ENCODE assay signal across 13 cellular contexts in genomic region chr1:183896466-183897026, GRCh38.
DNase-seq lines count a peak whose midpoint lies in the region; ATAC-seq, FAIRE-seq and TF ChIP-seq lines count a peak whose summit lies in the region.
"Had no signal": no experiment of that assay in that cellular context is flagged by ENCODE, and none has a peak within 500 bp of the region (broad histone marks: within the 10 kb centered on the region; RNA-seq: fewer than 3 reads in every experiment).

No MANE protein-coding gene starts in this region.

- H3K27me3 ChIP-seq in right lobe of liver = no peaks in the 10 kb centered on the region
- H3K27me3 ChIP-seq in HepG2 (ENCODE audit: control insufficient read depth in 1 of 2, insufficient read depth in 2 of 2, low read length in 2 of 2) = no peaks in the 10 kb centered on the region
- H3K27me3 ChIP-seq in OCI-LY3 (ENCODE audit: low read depth, low read length) = peaks cover 13% of the 10 kb centered on the region; the same call in 1 of the 2 replicates
- H3K27me3 ChIP-seq in fibroblast of lung (ENCODE audit: control insufficient read depth, insufficient read depth, low read length) = no peaks in the 10 kb centered on the region
- H3K27me3 ChIP-seq in upper lobe of right lung = no peaks in the 10 kb centered on the region
- H3K27me3 ChIP-seq: upper lobe of left lung had no signal

- H3K9me3 ChIP-seq in right lobe of liver (no peaks in the 10 kb centered on the region), HepG2 (ENCODE audit: low read length) (no peaks in the 10 kb centered on the region), OCI-LY3 (ENCODE audit: insufficient read depth, low read length) (no peaks in the 10 kb centered on the region), fibroblast of lung (ENCODE audit: control insufficient read depth, insufficient read depth, low read depth, low read length) (no peaks in the 10 kb centered on the region), upper lobe of right lung (no peaks in the 10 kb centered on the region)
- H3K9me3 ChIP-seq: upper lobe of left lung had no signal

- H2AFZ ChIP-seq in HepG2 (ENCODE audit: low read length) (no peak overlapping the region), OCI-LY3 (ENCODE audit: low read depth, low read length) (no peak overlapping the region), fibroblast of lung (ENCODE audit: low read length) (no peak overlapping the region)

- TF ChIP-seq EP300 in HepG2 (IDR thresholded peaks at IDR 0.05; ENCODE audit: low read depth in 2 of 2, low read length in 2 of 2) = no peak
- TF ChIP-seq EP300 in HepG2 (CRISPR knock-in tag; IDR thresholded peaks at IDR 0.05; ENCODE audit: borderline replicate concordance) = no peak

- H4K20me1 ChIP-seq in HepG2 (ENCODE audit: insufficient read depth, low read length) (no peaks in the 10 kb centered on the region), OCI-LY3 (ENCODE audit: insufficient read depth, low read length) (no peaks in the 10 kb centered on the region), fibroblast of lung (ENCODE audit: control insufficient read depth, extremely low read depth, insufficient read depth, low read length) (no peaks in the 10 kb centered on the region)

- H3K4me3 ChIP-seq in right lobe of liver (no peak overlapping the region), HepG2 (replicated peaks in 1 of 3; ENCODE audit: insufficient read depth in 1 of 3, low read depth in 2 of 3, low read length in 3 of 3) (no peak overlapping the region), OCI-LY3 (ENCODE audit: low read length) (peak overlapping the region; percentile 8; the same call in 1 of the 2 replicates), fibroblast of lung (replicated peaks in 1 of 4; ENCODE audit: control extremely low read depth in 1 of 4, insufficient read depth in 1 of 4, low read depth in 3 of 4, low read length in 4 of 4) (no peak overlapping the region), upper lobe of right lung (no peak overlapping the region)
- H3K4me3 ChIP-seq: upper lobe of left lung had no signal

- intact Hi-C loops in right lobe of liver (cut with DNase I) = no loop called here
- intact Hi-C loops in HepG2 (cut with micrococcal nuclease; ENCODE audit: unreplicated experiment) = no loop called here
- intact Hi-C loops in upper lobe of right lung (cut with DNase I) = no loop called here

- H3K79me2 ChIP-seq in HepG2 (ENCODE audit: insufficient read depth, low read length) = no peaks in the 10 kb centered on the region
- no peaks in the 10 kb centered on the region for H3K79me2 ChIP-seq in OCI-LY3 (ENCODE audit: low read length)
- H3K79me2 ChIP-seq in fibroblast of lung (ENCODE audit: control insufficient read depth, insufficient read depth, low read length) = no peaks in the 10 kb centered on the region

- no peak overlapping the region for H3K4me2 ChIP-seq in HepG2 (ENCODE audit: low read depth, low read length)
- peak overlapping the region; percentile 75 for H3K4me2 ChIP-seq in OCI-LY3 (ENCODE audit: low read length)
- H3K4me2 ChIP-seq in fibroblast of lung (ENCODE audit: extremely low read depth, insufficient read depth, low read length) = no peak overlapping the region

- no TSS peak for BruUV-seq in HepG2 (replicated peaks; lab: Mats Ljungman, UMichigan)

- ATAC-seq in right lobe of liver (peak; percentile 35 to 54 (median 50)), HepG2 (no peak), upper lobe of right lung (peak; percentile 70), HG03196 (IDR thresholded peaks at IDR 0.05; ENCODE audit: unreplicated experiment) (no peak), GM21737 (IDR thresholded peaks at IDR 0.05; ENCODE audit: unreplicated experiment) (no peak)
- ATAC-seq: T-cell had no signal

- in situ Hi-C loops in HepG2 (cut with HindIII; ENCODE audit: extremely low pct_ligation_motif_present, low pct_unique_long_range_greater_than_20kb) = no loop called here

- DNase-seq in right lobe of liver (no peak), HepG2 (ENCODE audit: low spot score) (no peak), fibroblast of lung (ENCODE audit: low read depth in 2 of 2) (peak; percentile 75 to 91), upper lobe of right lung (no peak), mesenteric fat pad (ENCODE audit: low spot score) (no peak)
- DNase-seq: activated CD8-positive, alpha-beta memory T cell treated with anti-CD3 and anti-CD28 coated beads, Interleukin-2, amount 50 U/mL, for 48 hours; left cardiac atrium; T-cell; upper lobe of left lung had no signal

- POLR2A ChIA-PET in HepG2 (lab: Yijun Ruan, JAX) = no interaction called here

- TF ChIP-seq CTCF in right lobe of liver (IDR thresholded peaks at IDR 0.05) (no peak), HepG2 (CRISPR knock-in tag; IDR thresholded peaks at IDR 0.05) (no peak), OCI-LY3 (IDR thresholded peaks at IDR 0.05; ENCODE audit: low read depth, low read length) (no peak), fibroblast of lung (conservative IDR thresholded peaks at IDR 0.05 in 1 of 2, IDR thresholded peaks at IDR 0.05 in 1 of 2; ENCODE audit: low read depth in 1 of 2, low read length in 2 of 2) (no peak), upper lobe of right lung (IDR thresholded peaks at IDR 0.05) (no peak)

- H3K9ac ChIP-seq in HepG2 (ENCODE audit: insufficient read depth, low read depth, low read length) (no peak overlapping the region), OCI-LY3 (ENCODE audit: low read length) (no peak overlapping the region), fibroblast of lung (ENCODE audit: insufficient read depth, low read length) (no peak overlapping the region)

- peak overlapping the region in 1 of 3 donors; percentile 23 for H3K27ac ChIP-seq in right lobe of liver
- H3K27ac ChIP-seq in HepG2 (ENCODE audit: extremely low read length, insufficient read depth, low read length) = no peak overlapping the region
- no peak overlapping the region for H3K27ac ChIP-seq in OCI-LY3 (ENCODE audit: low read length)
- H3K27ac ChIP-seq in fibroblast of lung (ENCODE audit: insufficient read depth, low read length) = no peak overlapping the region
- peak overlapping the region; percentile 38 for H3K27ac ChIP-seq in upper lobe of right lung

- CTCF ChIA-PET in HepG2 (lab: Yijun Ruan, JAX; ENCODE audit: low intra/inter-chr PET ratio, low total read pairs) = no interaction called here

- no peak for TF ChIP-seq RAD21 in HepG2 (CRISPR knock-in tag; IDR thresholded peaks at IDR 0.05)

- 44% methylated on average over 4 of the region's 4 CpGs for WGBS in right lobe of liver (ENCODE audit: insufficient coverage, low coverage, low lambda C conversion rate, missing lambda C conversion rate)
- WGBS in HepG2 (ENCODE audit: low lambda C conversion rate) = 94% methylated on average over 4 of the region's 4 CpGs

- no peak for FAIRE-seq in HepG2 (lab: Jason Lieb, UNC)
- FAIRE-seq: bronchial epithelial cell had no signal

- H3K4me1 ChIP-seq in right lobe of liver (peaks cover 0 to 16% (median 0%) of the 10 kb centered on the region in 4 donors), HepG2 (ENCODE audit: insufficient read depth, low read length) (peaks cover 21% of the 10 kb centered on the region), OCI-LY3 (ENCODE audit: low read length) (peaks cover 52% of the 10 kb centered on the region), fibroblast of lung (ENCODE audit: control insufficient read depth, extremely low read depth, insufficient read depth, low read length) (no peaks in the 10 kb centered on the region), upper lobe of right lung (peaks cover 21% of the 10 kb centered on the region)

- TF ChIP-seq POLR2A in right lobe of liver (IDR thresholded peaks at IDR 0.05) = no peak
- no peak for TF ChIP-seq POLR2A in HepG2 (IDR thresholded peaks at IDR 0.05; ENCODE audit: insufficient read depth in 1 of 2, low read depth in 2 of 2, low read length in 2 of 2)

- H3K36me3 ChIP-seq in right lobe of liver (no peaks in the 10 kb centered on the region), HepG2 (replicated peaks in 1 of 2; ENCODE audit: control insufficient read depth in 1 of 2, insufficient read depth in 2 of 2, low read length in 2 of 2) (peaks cover 2 to 8% of the 10 kb centered on the region in 2 experiments; a peak in 3 of 5 replicates), OCI-LY3 (replicated peaks; ENCODE audit: low read depth, low read length) (no peaks in the 10 kb centered on the region), fibroblast of lung (ENCODE audit: control insufficient read depth, insufficient read depth, low read length) (peaks cover 7% of the 10 kb centered on the region), upper lobe of right lung (peaks cover 51% of the 10 kb centered on the region)

TF ChIP-seq in HepG2, 621 proteins besides CTCF, POLR2A, EP300 and RAD21:
- 0 out of 4 replicates have a peak, but pooled peaks of 1 of the 2 experiments have one; percentile 17 for TF ChIP-seq MAFK (conservative IDR thresholded peaks at IDR 0.05 in 1 of 2, IDR thresholded peaks at IDR 0.05 in 1 of 2; ENCODE audit: low read length in 2 of 2)
- TF ChIP-seq ZNF780A (CRISPR knock-in tag; IDR thresholded peaks at IDR 0.05) = no peak
- no peak for TF ChIP-seq ZNF3 (CRISPR knock-in tag; IDR thresholded peaks at IDR 0.05)
- no peak for TF ChIP-seq HOXD1 (CRISPR knock-in tag; IDR thresholded peaks at IDR 0.05)
- TF ChIP-seq RELA (CRISPR knock-in tag; IDR thresholded peaks at IDR 0.05) = no peak
- no peak for TF ChIP-seq ZBTB34 (CRISPR knock-in tag; IDR thresholded peaks at IDR 0.05)
TF ChIP-seq in HepG2: peak in this region for 1.

Comparison
In these comparisons a context has a peak if more than half of its experiments do, and no peak if none do; other contexts are left out.
1. ATAC-seq: peak in right lobe of liver (4 of 4) and upper lobe of right lung (single experiment); none in HepG2 (single experiment), HG03196 (single experiment) and GM21737 (single experiment).
2. DNase-seq: peak in fibroblast of lung (2 of 2); none in right lobe of liver (0 of 3), HepG2 (single experiment), upper lobe of right lung (single experiment) and mesenteric fat pad (single experiment).